18 cellular contexts compared by ENCODE assay signal in genomic region chr11:115286614-115287013, GRCh38.
"Had no signal": no experiment of that assay in that cellular context is flagged by ENCODE, and none has a peak within 500 bp of the region (broad histone marks: within the 10 kb centered on the region; RNA-seq: fewer than 3 reads in every experiment).

No MANE protein-coding gene starts in this region.

- DNase-seq: activated CD4-positive, alpha-beta T cell treated with anti-CD3 and anti-CD28 coated beads for 1 hour; activated CD4-positive, alpha-beta T cell treated with anti-CD3 and anti-CD28 coated beads, Interleukin-2, amount 50 U/mL, for 4 hours; activated CD8-positive, alpha-beta memory T cell treated with anti-CD3 and anti-CD28 coated beads for 24 hours; activated CD8-positive, alpha-beta memory T cell treated with anti-CD3 and anti-CD28 coated beads, Interleukin-2, amount 50 U/mL, for 4 hours; activated naive CD4-positive, alpha-beta T cell treated with Interleukin-2 at 50 U/mL for 16 hours; activated naive CD8-positive, alpha-beta T cell treated with anti-CD3 and anti-CD28 coated beads, Interleukin-2, amount 10 ng/mL, durations not matched to agents 7 days and 5 days; activated T-cell treated with anti-CD3 and anti-CD28 coated beads, Interleukin-2, amount 50 U/mL, for 4 hours; amniotic stem cell; erythroblast; foreskin fibroblast; lower lobe of right lung; mesendoderm; naive thymus-derived CD4-positive, alpha-beta T cell; stimulated activated CD4-positive, alpha-beta T cell treated with anti-CD3 and anti-CD28 coated beads, Interleukin-4, amount 100 ng/mL, for 1 hour; stimulated activated naive CD4-positive, alpha-beta T cell; T-helper 9 cell; testis; upper lobe of left lung had no signal

- H3K9me3 ChIP-seq: lower lobe of right lung, testis, upper lobe of left lung had no signal

- H3K27ac ChIP-seq: lower lobe of right lung, testis, upper lobe of left lung had no signal

- H3K4me3 ChIP-seq: lower lobe of right lung, testis, upper lobe of left lung had no signal

- H3K4me1 ChIP-seq: lower lobe of right lung, testis had no signal

- H3K27me3 ChIP-seq: testis, upper lobe of left lung had no signal

- H3K36me3 ChIP-seq: lower lobe of right lung, upper lobe of left lung had no signal

- ATAC-seq: activated T-cell treated with anti-CD3 and anti-CD28 coated beads, Interleukin-2, amount 50 U/mL, for 4 hours; lower lobe of right lung; naive thymus-derived CD4-positive, alpha-beta T cell had no signal
